In the genomic region with DNA sequence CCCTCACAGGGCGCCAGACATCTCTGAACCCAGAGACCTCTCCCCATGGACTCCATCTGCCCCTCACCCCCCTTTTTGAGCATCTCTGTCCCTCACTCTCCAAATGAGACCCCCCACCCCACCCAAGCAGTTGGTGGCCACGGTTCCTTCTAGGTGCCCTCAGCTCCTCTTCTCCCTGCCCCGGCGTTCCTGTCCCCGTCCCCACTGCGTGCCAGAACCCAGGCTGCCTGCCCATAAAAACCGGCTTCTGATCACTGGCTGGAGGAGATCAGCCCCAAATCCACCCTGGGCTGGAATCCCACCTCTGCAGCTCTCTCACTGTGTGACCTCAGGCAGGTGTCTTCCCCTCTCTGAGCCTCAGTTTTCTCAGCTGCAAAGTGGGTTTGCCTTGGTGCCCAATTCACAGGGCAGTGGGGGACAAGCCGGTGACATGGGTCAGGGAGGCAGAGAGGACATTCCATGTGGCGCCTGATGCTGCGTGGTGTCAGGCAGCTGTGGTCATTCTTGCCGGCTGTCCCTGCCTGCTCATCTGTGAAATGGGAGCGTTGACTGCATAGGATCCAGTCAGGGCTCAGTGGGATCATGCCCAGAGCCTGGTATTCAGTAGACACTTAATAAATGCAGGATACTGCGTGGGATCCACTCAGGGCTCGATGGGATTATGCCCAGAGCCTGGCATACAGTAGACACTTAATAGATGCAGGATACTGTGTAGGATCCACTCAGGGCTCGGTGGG, we compare ENCODE assay signal across 19 cellular contexts. TPM values are rescaled to one million over a fixed set of nuclear protein-coding genes. Genes with fewer than 3 reads are reported as not detected.
DNase-seq lines count a peak whose midpoint lies in the region; ATAC-seq, FAIRE-seq and TF ChIP-seq lines count a peak whose summit lies in the region.
"Had no signal": no experiment of that assay in that cellular context is flagged by ENCODE, and none has a peak within 500 bp of the region (broad histone marks: within the 10 kb centered on the region; RNA-seq: fewer than 3 reads in every experiment).

No MANE protein-coding gene starts in this region.

- H2AFZ ChIP-seq in HepG2 (ENCODE audit: low read length) (no peak overlapping the region), neuronal stem cell (ENCODE audit: low read length) (no peak overlapping the region)

- in situ Hi-C loops in HepG2 (cut with HindIII; ENCODE audit: extremely low pct_ligation_motif_present, low pct_unique_long_range_greater_than_20kb), result no loop called here

- H4K20me1 ChIP-seq in HepG2 (ENCODE audit: insufficient read depth, low read length), result 0 out of 2 replicates have a peak, but pooled peaks cover 2% of the 10 kb centered on the region

- TF ChIP-seq RAD21 in HepG2 (CRISPR knock-in tag; IDR thresholded peaks at IDR 0.05), result no peak

- H3K27me3 Mint-ChIP-seq in activated naive CD4-positive, alpha-beta T cell treated with anti-CD3 and anti-CD28 coated beads, Interleukin-2, amount 10 ng/mL, durations not matched to agents 7 days and 5 days, result no peaks in the 10 kb centered on the region
- H3K27me3 Mint-ChIP-seq: CD4-positive, CD25-positive, alpha-beta regulatory T cell had no signal

- ATAC-seq in HepG2 (no peak), right lobe of liver (no peak)
- ATAC-seq: GM12878 had no signal

- H4K91ac ChIP-seq in neuronal stem cell (ENCODE audit: low read depth, low read length, poor library complexity), result no peak overlapping the region

- FAIRE-seq in HepG2 (lab: Jason Lieb, UNC), result no peak
- FAIRE-seq: GM18507 had no signal

- no peak overlapping the region for H2BK12ac ChIP-seq in neuronal stem cell (ENCODE audit: low read length)

- H3K27ac ChIP-seq in HepG2 (ENCODE audit: extremely low read length, insufficient read depth, low read length) (no peak overlapping the region), right lobe of liver (no peak overlapping the region), neuronal stem cell (replicated peaks; ENCODE audit: low read length) (no peak overlapping the region), vagina (peak overlapping the region; percentile 83)
- H3K27ac ChIP-seq: SJCRH30 had no signal

- H3K4me1 ChIP-seq in HepG2 (ENCODE audit: insufficient read depth, low read length) (peaks cover 16% of the 10 kb centered on the region), right lobe of liver (peaks cover 0 to 30% (median 12%) of the 10 kb centered on the region in 4 donors), neuronal stem cell (ENCODE audit: control insufficient read depth in 2 of 2, insufficient read depth in 1 of 2, low read depth in 1 of 2, low read length in 2 of 2) (peaks cover 13 to 18% of the 10 kb centered on the region in 2 donors), vagina (peaks cover 44% of the 10 kb centered on the region)

- peak overlapping the region; percentile 19 for H2AK5ac ChIP-seq in neuronal stem cell (ENCODE audit: low read depth, low read length)

- CTCF ChIA-PET in HepG2 (lab: Yijun Ruan, JAX; ENCODE audit: low intra/inter-chr PET ratio, low total read pairs), result no interaction called here
- CTCF ChIA-PET in activated naive CD4-positive, alpha-beta T cell treated with anti-CD3 and anti-CD28 coated beads, Interleukin-2, amount 10 ng/mL, durations not matched to agents 7 days and 5 days (lab: Charles Lee), result no interaction called here

- POLR2A ChIA-PET in HepG2 (lab: Yijun Ruan, JAX), result no interaction called here

- H3K9ac ChIP-seq in HepG2 (ENCODE audit: insufficient read depth, low read depth, low read length), result no peak overlapping the region
- H3K9ac ChIP-seq in neuronal stem cell (ENCODE audit: low read depth, low read length, poor library complexity), result no peak overlapping the region

- TF ChIP-seq CTCF in HepG2 (CRISPR knock-in tag; IDR thresholded peaks at IDR 0.05), result no peak
- no peak for TF ChIP-seq CTCF in right lobe of liver (IDR thresholded peaks at IDR 0.05)
- TF ChIP-seq CTCF in vagina (IDR thresholded peaks at IDR 0.05), result no peak

- H3K9me3 ChIP-seq in HepG2 (ENCODE audit: low read length), result no peaks in the 10 kb centered on the region
- no peaks in the 10 kb centered on the region for H3K9me3 ChIP-seq in right lobe of liver
- no peaks in the 10 kb centered on the region for H3K9me3 ChIP-seq in neuronal stem cell (replicated peaks in 1 of 2; ENCODE audit: control insufficient read depth in 2 of 2, insufficient read depth in 1 of 2, low read depth in 1 of 2, low read length in 2 of 2)
- no peaks in the 10 kb centered on the region for H3K9me3 ChIP-seq in vagina
- H3K9me3 ChIP-seq: SJCRH30 had no signal

- intact Hi-C loops in HepG2 (cut with micrococcal nuclease; ENCODE audit: unreplicated experiment) (no loop called here), right lobe of liver (cut with DNase I) (no loop called here), vagina (cut with DNase I) (no loop called here)

- H2BK5ac ChIP-seq in neuronal stem cell (ENCODE audit: low read length), result no peak overlapping the region

- peaks cover 7% of the 10 kb centered on the region for H3K4me1 Mint-ChIP-seq in activated naive CD4-positive, alpha-beta T cell treated with anti-CD3 and anti-CD28 coated beads, Interleukin-2, amount 10 ng/mL, durations not matched to agents 7 days and 5 days
- H3K4me1 Mint-ChIP-seq: CD4-positive, CD25-positive, alpha-beta regulatory T cell had no signal

- H3K4me3 ChIP-seq in HepG2 (replicated peaks in 1 of 3; ENCODE audit: insufficient read depth in 1 of 3, low read depth in 2 of 3, low read length in 3 of 3) (no peak overlapping the region), right lobe of liver (no peak overlapping the region), neuronal stem cell (ENCODE audit: low read length in 2 of 2) (no peak overlapping the region), vagina (no peak overlapping the region)
- H3K4me3 ChIP-seq: GM12878, SJCRH30 had no signal

- H3K18ac ChIP-seq in neuronal stem cell (ENCODE audit: low read length), result no peak overlapping the region

- WGBS in HepG2 (ENCODE audit: low lambda C conversion rate), result over 99% methylated on average over 13 of the region's 15 CpGs
- 94% methylated on average over 8 of the region's 15 CpGs for WGBS in right lobe of liver (ENCODE audit: insufficient coverage, low coverage, low lambda C conversion rate, missing lambda C conversion rate)
- WGBS in neuronal stem cell (ENCODE audit: extremely low coverage in 2 of 2, insufficient read length in 2 of 2, insufficient replicate concordance in 1 of 2), 2 donors, result no CpG with 5 or more reads among the region's 15 CpGs

- H3K79me1 ChIP-seq in neuronal stem cell (ENCODE audit: low read depth, low read length), result peaks cover 2% of the 10 kb centered on the region

- no peak overlapping the region for H2BK15ac ChIP-seq in neuronal stem cell (ENCODE audit: low read length)

- H3K4ac ChIP-seq in neuronal stem cell (ENCODE audit: low read length), result no peak overlapping the region

- no peak overlapping the region for H3K4me3 Mint-ChIP-seq in activated naive CD4-positive, alpha-beta T cell treated with anti-CD3 and anti-CD28 coated beads, Interleukin-2, amount 10 ng/mL, durations not matched to agents 7 days and 5 days
- H3K4me3 Mint-ChIP-seq: CD4-positive, CD25-positive, alpha-beta regulatory T cell had no signal

- no peak overlapping the region for H3K27ac Mint-ChIP-seq in activated naive CD4-positive, alpha-beta T cell treated with anti-CD3 and anti-CD28 coated beads, Interleukin-2, amount 10 ng/mL, durations not matched to agents 7 days and 5 days
- H3K27ac Mint-ChIP-seq: CD4-positive, CD25-positive, alpha-beta regulatory T cell had no signal

- H3K4me2 ChIP-seq in HepG2 (ENCODE audit: low read depth, low read length) (no peak overlapping the region), neuronal stem cell (ENCODE audit: insufficient read depth, low read length, poor library complexity, severe bottlenecking) (no peak overlapping the region)

- H3K79me2 ChIP-seq in HepG2 (ENCODE audit: insufficient read depth, low read length), result no peaks in the 10 kb centered on the region

- TF ChIP-seq POLR2A in HepG2 (IDR thresholded peaks at IDR 0.05; ENCODE audit: insufficient read depth in 1 of 2, low read depth in 2 of 2, low read length in 2 of 2) (no peak), right lobe of liver (IDR thresholded peaks at IDR 0.05) (no peak), vagina (IDR thresholded peaks at IDR 0.05) (no peak)

- H3K23ac ChIP-seq in neuronal stem cell (ENCODE audit: low read depth, low read length, poor library complexity), result no peak overlapping the region

- no peak overlapping the region for H2BK120ac ChIP-seq in neuronal stem cell (ENCODE audit: low read depth, low read length)

- BruUV-seq in HepG2 (replicated peaks; lab: Mats Ljungman, UMichigan), result no TSS peak

- H3K9me3 Mint-ChIP-seq in activated naive CD4-positive, alpha-beta T cell treated with anti-CD3 and anti-CD28 coated beads, Interleukin-2, amount 10 ng/mL, durations not matched to agents 7 days and 5 days, result no peaks in the 10 kb centered on the region
- H3K9me3 Mint-ChIP-seq: CD4-positive, CD25-positive, alpha-beta regulatory T cell had no signal

- H3K36me3 ChIP-seq in HepG2 (replicated peaks in 1 of 2; ENCODE audit: control insufficient read depth in 1 of 2, insufficient read depth in 2 of 2, low read length in 2 of 2) (peaks cover 4 to 20% of the 10 kb centered on the region in 2 experiments; a peak in 4 of 5 replicates), right lobe of liver (peaks cover 0 to 65% (median 35%) of the 10 kb centered on the region in 4 donors), neuronal stem cell (replicated peaks in 1 of 2; ENCODE audit: control insufficient read depth in 2 of 2, insufficient read depth in 2 of 2, low read length in 2 of 2) (peaks cover 0 to 3% of the 10 kb centered on the region in 2 donors), vagina (peaks cover 0 to 51% of the 10 kb centered on the region in 2 donors)

- no peak overlapping the region for H4K8ac ChIP-seq in neuronal stem cell (ENCODE audit: low read depth, low read length)

- no peaks in the 10 kb centered on the region for H3K36me3 Mint-ChIP-seq in activated naive CD4-positive, alpha-beta T cell treated with anti-CD3 and anti-CD28 coated beads, Interleukin-2, amount 10 ng/mL, durations not matched to agents 7 days and 5 days

- H3K14ac ChIP-seq in neuronal stem cell (ENCODE audit: low read length), result no peak overlapping the region

- H3K27me3 ChIP-seq in HepG2 (ENCODE audit: control insufficient read depth in 1 of 2, insufficient read depth in 2 of 2, low read length in 2 of 2) (no peaks in the 10 kb centered on the region), right lobe of liver (no peaks in the 10 kb centered on the region), neuronal stem cell (ENCODE audit: control insufficient read depth in 3 of 3, insufficient read depth in 3 of 3, low read depth in 1 of 3, low read length in 3 of 3) (peaks cover 2 to 33% (median 8%) of the 10 kb centered on the region in 3 experiments), vagina (no peaks in the 10 kb centered on the region)
- H3K27me3 ChIP-seq: SJCRH30 had no signal

- TF ChIP-seq EP300 in HepG2 (IDR thresholded peaks at IDR 0.05; ENCODE audit: low read depth in 2 of 2, low read length in 2 of 2) (no peak), HepG2 (CRISPR knock-in tag; IDR thresholded peaks at IDR 0.05; ENCODE audit: borderline replicate concordance) (no peak)

- no peak for DNase-seq in HepG2 (ENCODE audit: low spot score)
- DNase-seq in right lobe of liver, result no peak
- no peak for DNase-seq in neuronal stem cell (ENCODE audit: low spot score)
- no peak for DNase-seq in vagina (ENCODE audit: extremely low spot score in 2 of 2)
- DNase-seq in activated naive CD4-positive, alpha-beta T cell treated with anti-CD3 and anti-CD28 coated beads, Interleukin-2, amount 10 ng/mL, durations not matched to agents 7 days and 5 days, result no peak
- DNase-seq in central memory CD4-positive, alpha-beta T cell, result no peak
- DNase-seq: Calu3; CD4-positive, CD25-positive, alpha-beta regulatory T cell; HCEC 1CT; NCI-H1436 treated with DMSO at 0.1 percent for 48 hours; NCI-H2081; NCI-H526 treated with DMSO at 0.1 percent for 48 hours; NK-92 treated with Interleukin-12 subunit alpha and Interleukin-12 subunit beta, amount 100 ng/mL, for 24 hours; OCI-M1; RPMI8226; SJCRH30 had no signal

RNA-seq across cellular contexts. Expression of a gene that starts 25.5 kb away (rescaled TPM):
- total RNA-seq in HepG2 (2016; rRNA removed; fragmentation: Illumina TruSeq; extraction: Trizol) (47.4 and 70.6 TPM in 2 replicates), right lobe of liver (10 to 100 TPM in 1 of 6 experiments, 1 to 10 TPM in 4, not detected in 1; 2.1 to 38.1 (median 6.6) TPM), vagina (not detected)
- total RNA-seq in HepG2 (2016; cell fraction: cytosol; rRNA removed; fragmentation: Illumina TruSeq; extraction: Trizol; ENCODE audit: low read depth), result 29.6 and 43.2 TPM in 2 replicates
- total RNA-seq in HepG2 (2016; cell fraction: insoluble cytoplasmic fraction; rRNA removed; fragmentation: Illumina TruSeq; extraction: Trizol), result 47.9 and 76.1 TPM in 2 replicates
- total RNA-seq in HepG2 (2016; cell fraction: membrane; rRNA removed; fragmentation: Illumina TruSeq; extraction: Trizol), result 38.7 and 54.4 TPM in 2 replicates
- 42.5 and 49.4 TPM in 2 replicates for total RNA-seq in HepG2 (2016; cell fraction: nucleus; rRNA removed; fragmentation: Illumina TruSeq; extraction: Trizol)
- polyA plus RNA-seq in HepG2 (2011; rRNA removed), result 9.0 and 11.2 TPM in 2 replicates
- polyA plus RNA-seq in HepG2 (2011; cell fraction: cytosol; rRNA removed), result 9.6 and 9.7 TPM in 2 replicates
- polyA plus RNA-seq in HepG2 (2011; cell fraction: nucleus; rRNA removed), result 3.7 and 4.5 TPM in 2 replicates
- polyA plus RNA-seq in HepG2 (2012), result 11.7 and 27.5 TPM in 2 replicates
- 59.2 and 77.1 TPM in 2 replicates for polyA plus RNA-seq in HepG2 (2016; cell fraction: cytosol; fragmentation: Illumina TruSeq; extraction: Trizol; ENCODE audit: low read depth)
- 77.8 and 93.1 TPM in 2 replicates for polyA plus RNA-seq in HepG2 (2016; cell fraction: insoluble cytoplasmic fraction; fragmentation: Illumina TruSeq; extraction: Trizol; ENCODE audit: low read depth)
- polyA plus RNA-seq in HepG2 (2016; cell fraction: membrane; fragmentation: Illumina TruSeq; extraction: Trizol; ENCODE audit: low read depth), result 72.5 and 86.0 TPM in 2 replicates
- polyA plus RNA-seq in HepG2 (2016; cell fraction: nucleus; fragmentation: Illumina TruSeq; extraction: Trizol; ENCODE audit: insufficient read depth, low read depth), result 132 and 146 TPM in 2 replicates
- 0.51 and 3.8 TPM in 2 replicates for polyA minus RNA-seq in HepG2 (2011; rRNA and poly(A)+ RNA removed; ENCODE audit: low replicate concordance)
- polyA minus RNA-seq in HepG2 (2011; cell fraction: cytosol; rRNA and poly(A)+ RNA removed), result 3.0 and 6.0 TPM in 2 replicates
- 0.64 and 1.4 TPM in 2 replicates for polyA minus RNA-seq in HepG2 (2011; cell fraction: nucleus; rRNA and poly(A)+ RNA removed)
- 1.5 TPM for polyA plus RNA-seq in neuronal stem cell (2013, experiment 1 of 2)
- 1.3 TPM for polyA plus RNA-seq in neuronal stem cell (2013, experiment 2 of 2)
- total RNA-seq: A673, SJCRH30 had no signal
- polyA plus RNA-seq: CD4-positive, CD25-positive, alpha-beta regulatory T cell had no signal

RNA-seq across cellular contexts. Expression of a gene that starts 28.4 kb away (rescaled TPM):
- not detected in 2 replicates for total RNA-seq in HepG2 (2016; rRNA removed; fragmentation: Illumina TruSeq; extraction: Trizol)
- not detected in 2 replicates for total RNA-seq in HepG2 (2016; cell fraction: cytosol; rRNA removed; fragmentation: Illumina TruSeq; extraction: Trizol; ENCODE audit: low read depth)
- not detected in 2 replicates for total RNA-seq in HepG2 (2016; cell fraction: insoluble cytoplasmic fraction; rRNA removed; fragmentation: Illumina TruSeq; extraction: Trizol)
- total RNA-seq in HepG2 (2016; cell fraction: membrane; rRNA removed; fragmentation: Illumina TruSeq; extraction: Trizol), result not detected in 2 replicates
- not detected in 2 replicates for total RNA-seq in HepG2 (2016; cell fraction: nucleus; rRNA removed; fragmentation: Illumina TruSeq; extraction: Trizol)
- not detected in 2 replicates for polyA plus RNA-seq in HepG2 (2011; rRNA removed)
- not detected in 2 replicates for polyA plus RNA-seq in HepG2 (2011; cell fraction: cytosol; rRNA removed)
- polyA plus RNA-seq in HepG2 (2011; cell fraction: nucleus; rRNA removed), result not detected in 2 replicates
- polyA plus RNA-seq in HepG2 (2012), result not detected in 2 replicates
- not detected in 2 replicates for polyA plus RNA-seq in HepG2 (2016; cell fraction: cytosol; fragmentation: Illumina TruSeq; extraction: Trizol; ENCODE audit: low read depth)
- polyA plus RNA-seq in HepG2 (2016; cell fraction: insoluble cytoplasmic fraction; fragmentation: Illumina TruSeq; extraction: Trizol; ENCODE audit: low read depth), result not detected in 2 replicates
- polyA plus RNA-seq in HepG2 (2016; cell fraction: membrane; fragmentation: Illumina TruSeq; extraction: Trizol; ENCODE audit: low read depth), result not detected in 2 replicates
- polyA plus RNA-seq in HepG2 (2016; cell fraction: nucleus; fragmentation: Illumina TruSeq; extraction: Trizol; ENCODE audit: insufficient read depth, low read depth), result not detected in 2 replicates
- not detected in 2 replicates for polyA minus RNA-seq in HepG2 (2011; rRNA and poly(A)+ RNA removed; ENCODE audit: low replicate concordance)
- not detected in 2 replicates for polyA minus RNA-seq in HepG2 (2011; cell fraction: cytosol; rRNA and poly(A)+ RNA removed)
- polyA minus RNA-seq in HepG2 (2011; cell fraction: nucleus; rRNA and poly(A)+ RNA removed), result not detected in 2 replicates
- not detected for total RNA-seq in right lobe of liver
- not detected for polyA plus RNA-seq in neuronal stem cell (2013, experiment 1 of 2)
- polyA plus RNA-seq in neuronal stem cell (2013, experiment 2 of 2), result not detected
- not detected for total RNA-seq in vagina
- total RNA-seq: A673; Calu3; CD4-positive, CD25-positive, alpha-beta regulatory T cell; GM12878; SJCRH30 had no signal
- polyA plus RNA-seq: CD4-positive, CD25-positive, alpha-beta regulatory T cell; GM12878 had no signal

RNA-seq across cellular contexts. Expression of a gene that starts 45.6 kb away (rescaled TPM):
- total RNA-seq in HepG2 (2016; rRNA removed; fragmentation: Illumina TruSeq; extraction: Trizol) (10.3 and 13.7 TPM in 2 replicates), right lobe of liver (10 to 100 TPM in 1 of 6 experiments, 1 to 10 TPM in 5; 3.7 to 16.7 (median 4.9) TPM), vagina (15.0 TPM)
- total RNA-seq in HepG2 (2016; cell fraction: cytosol; rRNA removed; fragmentation: Illumina TruSeq; extraction: Trizol; ENCODE audit: low read depth), result 2.2 TPM in 2 replicates
- total RNA-seq in HepG2 (2016; cell fraction: insoluble cytoplasmic fraction; rRNA removed; fragmentation: Illumina TruSeq; extraction: Trizol), result 10.1 and 13.2 TPM in 2 replicates
- 5.2 and 7.2 TPM in 2 replicates for total RNA-seq in HepG2 (2016; cell fraction: membrane; rRNA removed; fragmentation: Illumina TruSeq; extraction: Trizol)
- 5.0 and 6.8 TPM in 2 replicates for total RNA-seq in HepG2 (2016; cell fraction: nucleus; rRNA removed; fragmentation: Illumina TruSeq; extraction: Trizol)
- 3.5 and 4.8 TPM in 2 replicates for polyA plus RNA-seq in HepG2 (2011; rRNA removed)
- polyA plus RNA-seq in HepG2 (2011; cell fraction: cytosol; rRNA removed), result 4.6 and 9.1 TPM in 2 replicates
- 7.4 and 8.4 TPM in 2 replicates for polyA plus RNA-seq in HepG2 (2011; cell fraction: nucleus; rRNA removed)
- polyA plus RNA-seq in HepG2 (2012), result 4.7 and 7.0 TPM in 2 replicates
- polyA plus RNA-seq in HepG2 (2016; cell fraction: cytosol; fragmentation: Illumina TruSeq; extraction: Trizol; ENCODE audit: low read depth), result 1.5 and 2.2 TPM in 2 replicates
- polyA plus RNA-seq in HepG2 (2016; cell fraction: insoluble cytoplasmic fraction; fragmentation: Illumina TruSeq; extraction: Trizol; ENCODE audit: low read depth), result 12.2 and 13.2 TPM in 2 replicates
- polyA plus RNA-seq in HepG2 (2016; cell fraction: membrane; fragmentation: Illumina TruSeq; extraction: Trizol; ENCODE audit: low read depth), result 3.7 and 4.3 TPM in 2 replicates
- polyA plus RNA-seq in HepG2 (2016; cell fraction: nucleus; fragmentation: Illumina TruSeq; extraction: Trizol; ENCODE audit: insufficient read depth, low read depth), result 10.0 and 11.0 TPM in 2 replicates
- 5.5 and 8.1 TPM in 2 replicates for polyA minus RNA-seq in HepG2 (2011; rRNA and poly(A)+ RNA removed; ENCODE audit: low replicate concordance)
- polyA minus RNA-seq in HepG2 (2011; cell fraction: cytosol; rRNA and poly(A)+ RNA removed), result 4.5 and 6.8 TPM in 2 replicates
- 3.5 and 5.0 TPM in 2 replicates for polyA minus RNA-seq in HepG2 (2011; cell fraction: nucleus; rRNA and poly(A)+ RNA removed)
- polyA plus RNA-seq in neuronal stem cell (2013, experiment 1 of 2), result 3.9 TPM
- polyA plus RNA-seq in neuronal stem cell (2013, experiment 2 of 2), result 3.7 TPM

RNA-seq across cellular contexts. Expression of a gene that starts 51.3 kb away (rescaled TPM):
- total RNA-seq in HepG2 (2016; rRNA removed; fragmentation: Illumina TruSeq; extraction: Trizol) (18.3 and 29.0 TPM in 2 replicates), right lobe of liver (10 to 100 TPM; 18.7 to 34.1 (median 23.8) TPM), vagina (29.2 TPM)
- total RNA-seq in HepG2 (2016; cell fraction: cytosol; rRNA removed; fragmentation: Illumina TruSeq; extraction: Trizol; ENCODE audit: low read depth), result 7.3 and 8.3 TPM in 2 replicates
- total RNA-seq in HepG2 (2016; cell fraction: insoluble cytoplasmic fraction; rRNA removed; fragmentation: Illumina TruSeq; extraction: Trizol), result 14.2 and 28.7 TPM in 2 replicates
- total RNA-seq in HepG2 (2016; cell fraction: membrane; rRNA removed; fragmentation: Illumina TruSeq; extraction: Trizol), result 11.9 and 12.1 TPM in 2 replicates
- 13.9 and 16.7 TPM in 2 replicates for total RNA-seq in HepG2 (2016; cell fraction: nucleus; rRNA removed; fragmentation: Illumina TruSeq; extraction: Trizol)
- 30.8 and 39.2 TPM in 2 replicates for polyA plus RNA-seq in HepG2 (2011; rRNA removed)
- 14.2 and 18.0 TPM in 2 replicates for polyA plus RNA-seq in HepG2 (2011; cell fraction: cytosol; rRNA removed)
- polyA plus RNA-seq in HepG2 (2011; cell fraction: nucleus; rRNA removed), result 95.9 and 102 TPM in 2 replicates
- 24.3 and 37.8 TPM in 2 replicates for polyA plus RNA-seq in HepG2 (2012)
- 1.6 and 2.9 TPM in 2 replicates for polyA plus RNA-seq in HepG2 (2016; cell fraction: cytosol; fragmentation: Illumina TruSeq; extraction: Trizol; ENCODE audit: low read depth)
- 17.3 and 26.9 TPM in 2 replicates for polyA plus RNA-seq in HepG2 (2016; cell fraction: insoluble cytoplasmic fraction; fragmentation: Illumina TruSeq; extraction: Trizol; ENCODE audit: low read depth)
- polyA plus RNA-seq in HepG2 (2016; cell fraction: membrane; fragmentation: Illumina TruSeq; extraction: Trizol; ENCODE audit: low read depth), result 6.0 and 6.7 TPM in 2 replicates
- 52.3 and 54.5 TPM in 2 replicates for polyA plus RNA-seq in HepG2 (2016; cell fraction: nucleus; fragmentation: Illumina TruSeq; extraction: Trizol; ENCODE audit: insufficient read depth, low read depth)
- polyA minus RNA-seq in HepG2 (2011; rRNA and poly(A)+ RNA removed; ENCODE audit: low replicate concordance), result 18.4 and 43.6 TPM in 2 replicates
- 15.1 and 16.5 TPM in 2 replicates for polyA minus RNA-seq in HepG2 (2011; cell fraction: cytosol; rRNA and poly(A)+ RNA removed)
- polyA minus RNA-seq in HepG2 (2011; cell fraction: nucleus; rRNA and poly(A)+ RNA removed), result 17.9 and 24.6 TPM in 2 replicates
- 41.4 TPM for polyA plus RNA-seq in neuronal stem cell (2013, experiment 1 of 2)
- 37.0 TPM for polyA plus RNA-seq in neuronal stem cell (2013, experiment 2 of 2)
